ENCODE assay signal across 8 cellular contexts in the genomic region with DNA sequence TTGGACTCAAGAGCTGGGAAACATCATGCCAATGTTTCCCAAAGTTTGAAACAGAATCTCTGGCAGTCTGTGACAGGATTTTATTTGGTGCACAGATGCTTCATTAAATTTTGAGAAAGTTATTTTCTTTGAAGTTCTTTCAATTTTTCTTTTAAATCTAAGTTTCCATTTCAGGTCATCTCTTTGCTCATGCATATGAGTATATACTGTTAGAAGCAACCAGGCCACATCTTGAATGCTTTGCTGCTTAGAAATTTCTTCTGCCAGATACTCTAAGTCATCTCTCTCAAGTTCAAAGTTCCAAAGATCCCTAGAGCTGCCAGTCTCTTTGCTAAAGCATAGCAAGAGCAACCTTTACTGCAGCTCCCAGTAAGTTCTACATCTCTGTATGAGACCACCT.
"Had no signal": no experiment of that assay in that cellular context is flagged by ENCODE, and none has a peak within 500 bp of the region (broad histone marks: within the 10 kb centered on the region; RNA-seq: fewer than 3 reads in every experiment).

No MANE protein-coding gene starts in this region.

- FAIRE-seq: G401.6, GM12878, GM12891, GM12892, GM18507, GM19239 had no signal

- H3K4me3 ChIP-seq: GM12878 had no signal

- ATAC-seq: GM12878 had no signal

- DNase-seq: GDM1, GF-D8 had no signal
